22 cellular contexts compared by ENCODE assay signal in the genomic region with DNA sequence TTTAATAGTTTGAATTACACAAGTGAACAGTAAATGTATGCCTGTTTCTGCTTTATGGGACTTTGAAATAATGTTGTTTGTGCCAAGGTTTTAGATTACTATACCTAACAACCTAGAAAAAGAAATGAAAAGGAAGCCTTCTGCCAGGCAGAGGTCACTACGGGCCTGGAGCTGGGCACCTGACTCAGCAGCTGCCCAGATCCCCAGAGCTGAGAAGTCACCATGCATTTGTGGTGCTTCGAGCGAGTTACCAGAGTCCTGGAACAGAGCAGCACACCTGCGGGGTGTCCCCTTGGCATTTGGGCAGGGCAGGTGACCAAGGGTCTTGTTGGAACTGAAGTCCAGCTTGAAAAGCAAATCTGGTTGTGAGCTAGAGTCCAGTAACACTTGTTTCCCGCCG. TPM values are rescaled to one million over a fixed set of nuclear protein-coding genes. Genes with fewer than 3 reads are reported as not detected.
DNase-seq lines count a peak whose midpoint lies in the region; ATAC-seq, FAIRE-seq and TF ChIP-seq lines count a peak whose summit lies in the region.
"Had no signal": no experiment of that assay in that cellular context is flagged by ENCODE, and none has a peak within 500 bp of the region (broad histone marks: within the 10 kb centered on the region; RNA-seq: fewer than 3 reads in every experiment).

No MANE protein-coding gene starts in this region.

- no peaks in the 10 kb centered on the region for H3K9me3 Mint-ChIP-seq in brain
- H3K9me3 Mint-ChIP-seq: naive B cell; stimulated activated naive B cell treated with anti-CD40 and anti-IgM and Interleukin-4, amounts not matched to agents 10 μg/mL and 1 μg/mL and 100 μg/mL, for 72 hours had no signal

- H3K27ac ChIP-seq in kidney (ENCODE audit: low read depth in 2 of 2, low read length in 2 of 2) (peak overlapping the region; percentile 0 to 63), prostate gland (peak overlapping the region; percentile 66 to 68), thyroid gland (peak overlapping the region; percentile 5 to 71 (median 20))

- no peak for TF ChIP-seq POLR2A in prostate gland (IDR thresholded peaks at IDR 0.05)
- TF ChIP-seq POLR2A in thyroid gland (IDR thresholded peaks at IDR 0.05), result no peak

- H3K9ac ChIP-seq in kidney (ENCODE audit: low read length in 2 of 2), result no peak overlapping the region

- no peak overlapping the region for H3K4me3 Mint-ChIP-seq in brain
- H3K4me3 Mint-ChIP-seq: naive B cell; stimulated activated naive B cell treated with anti-CD40 and anti-IgM and Interleukin-4, amounts not matched to agents 10 μg/mL and 1 μg/mL and 100 μg/mL, for 72 hours had no signal

- peak overlapping the region in 3 of 5 experiments; percentile 72 to 93 (median 89) for H3K27ac Mint-ChIP-seq in brain
- H3K27ac Mint-ChIP-seq: naive B cell; stimulated activated naive B cell treated with anti-CD40 and anti-IgM and Interleukin-4, amounts not matched to agents 10 μg/mL and 1 μg/mL and 100 μg/mL, for 72 hours had no signal

- H3K36me3 Mint-ChIP-seq in brain, result no peaks in the 10 kb centered on the region
- H3K36me3 Mint-ChIP-seq: naive B cell; stimulated activated naive B cell treated with anti-CD40 and anti-IgM and Interleukin-4, amounts not matched to agents 10 μg/mL and 1 μg/mL and 100 μg/mL, for 72 hours had no signal

- H3K36me3 ChIP-seq in kidney (ENCODE audit: control insufficient read depth in 1 of 2, insufficient read depth in 2 of 2, low read length in 2 of 2) (no peaks in the 10 kb centered on the region), prostate gland (no peaks in the 10 kb centered on the region), thyroid gland (no peaks in the 10 kb centered on the region)
- H3K36me3 ChIP-seq: left lung had no signal

- H3K4me3 ChIP-seq in kidney (ENCODE audit: low read length in 2 of 2) (no peak overlapping the region), prostate gland (no peak overlapping the region), thyroid gland (replicated peaks in 1 of 3) (no peak overlapping the region)
- H3K4me3 ChIP-seq: left lung had no signal

- DNase-seq in kidney, result no peak
- DNase-seq in prostate gland (ENCODE audit: low spot score), result no peak
- no peak for DNase-seq in thyroid gland
- DNase-seq in NCI-H1436 (lab: John Stamatoyannopoulos, UW), result no peak
- no peak for DNase-seq in GM10248 (ENCODE audit: extremely low spot score)
- DNase-seq: activated naive CD4-positive, alpha-beta T cell; activated T-cell treated with anti-CD3 and anti-CD28 coated beads for 4 hours; left lung; MM.1S; naive B cell; NCI-H1930; NCI-H446 treated with DMSO at 0.1 percent for 48 hours; posterior cingulate gyrus; SHP77 treated with DMSO at 0.1 percent for 48 hours; stimulated activated CD4-positive, alpha-beta T cell treated with anti-CD3 and anti-CD28 coated beads, Interleukin-15, amount 100 ng/mL, for 24 hours; stimulated activated naive B cell treated with anti-CD40 and anti-IgM and Interleukin-4, amounts not matched to agents 10 μg/mL and 1 μg/mL and 100 μg/mL, for 72 hours; T-helper 1 cell had no signal

- intact Hi-C loops in kidney (cut with DNase I), result no loop called here
- intact Hi-C loops in prostate gland (cut with DNase I), result no loop called here
- intact Hi-C loops in thyroid gland (cut with DNase I), result no loop called here

- 67% methylated on average over 6 of the region's 6 CpGs for WGBS in prostate gland
- 86 to 96% methylated on average over 6 of the region's 6 CpGs for WGBS in thyroid gland, 2 donors

- CTCF ChIA-PET in GM10248 (lab: Yijun Ruan, JAX), result no interaction called here

- POLR2A ChIA-PET in GM10248 (lab: Yijun Ruan, JAX), result no interaction called here

- H3K9me3 ChIP-seq in kidney (ENCODE audit: control insufficient read depth in 1 of 2, low read length in 2 of 2) (no peaks in the 10 kb centered on the region), prostate gland (no peaks in the 10 kb centered on the region), thyroid gland (no peaks in the 10 kb centered on the region)
- H3K9me3 ChIP-seq: left lung had no signal

- FAIRE-seq in kidney (lab: Jason Lieb, UNC), result no peak
- FAIRE-seq: astrocyte, colon had no signal

- H3K27me3 ChIP-seq in prostate gland (replicated peaks; ENCODE audit: insufficient read depth) (no peaks in the 10 kb centered on the region), thyroid gland (no peaks in the 10 kb centered on the region)
- H3K27me3 ChIP-seq: left lung had no signal

- no peak for TF ChIP-seq CTCF in brain (conservative IDR thresholded peaks at IDR 0.05)
- TF ChIP-seq CTCF in kidney (IDR thresholded peaks at IDR 0.05; ENCODE audit: borderline replicate concordance, extremely low read depth, insufficient read depth), result no peak
- TF ChIP-seq CTCF in prostate gland (IDR thresholded peaks at IDR 0.05), result no peak
- no peak for TF ChIP-seq CTCF in thyroid gland (IDR thresholded peaks at IDR 0.05)
- TF ChIP-seq CTCF in GM10248 (IDR thresholded peaks at IDR 0.05; ENCODE audit: control extremely low read depth, extremely low read depth, low read depth, missing control alignments), result no peak

- ATAC-seq in HG02970 (IDR thresholded peaks at IDR 0.05; ENCODE audit: low FRiP score, unreplicated experiment), result no peak
- no peak for ATAC-seq in HG03342 (IDR thresholded peaks at IDR 0.05; ENCODE audit: unreplicated experiment)
- ATAC-seq: stimulated activated naive B cell treated with anti-CD40 and anti-IgM and Interleukin-4, amounts not matched to agents 10 μg/mL and 1 μg/mL and 100 μg/mL, for 72 hours had no signal

- H3K4me1 Mint-ChIP-seq in brain, result peaks cover 58% of the 10 kb centered on the region
- H3K4me1 Mint-ChIP-seq: naive B cell; stimulated activated naive B cell treated with anti-CD40 and anti-IgM and Interleukin-4, amounts not matched to agents 10 μg/mL and 1 μg/mL and 100 μg/mL, for 72 hours had no signal

- H3K4me1 ChIP-seq in kidney (ENCODE audit: control insufficient read depth in 1 of 2, insufficient read depth in 1 of 2, low read depth in 1 of 2, low read length in 2 of 2) (peaks cover 8 to 20% of the 10 kb centered on the region in 2 donors), prostate gland (replicated peaks) (peaks cover 6% of the 10 kb centered on the region), thyroid gland (peaks cover 32 to 33% of the 10 kb centered on the region in 2 donors)

- no peaks in the 10 kb centered on the region for H3K27me3 Mint-ChIP-seq in brain
- H3K27me3 Mint-ChIP-seq: naive B cell; stimulated activated naive B cell treated with anti-CD40 and anti-IgM and Interleukin-4, amounts not matched to agents 10 μg/mL and 1 μg/mL and 100 μg/mL, for 72 hours had no signal

RNA-seq across cellular contexts. Expression of gene EGFR, which starts 25.5 kb away (rescaled TPM):
- polyA plus RNA-seq in brain (ENCODE audit: insufficient read depth, low read depth, low replicate concordance) (15.0 TPM), kidney (ENCODE audit: insufficient read depth, low read depth, low replicate concordance) (5.9 TPM)
- total RNA-seq in kidney (61.3 TPM), prostate gland (100 to 1,000 TPM in 1 of 2 donors, 10 to 100 TPM in 1; 78.3 to 112 TPM), thyroid gland (10 to 100 TPM; 57.5 to 96.2 (median 84.7) TPM)
